ENCODE assay signal across 19 cellular contexts in the genomic region with DNA sequence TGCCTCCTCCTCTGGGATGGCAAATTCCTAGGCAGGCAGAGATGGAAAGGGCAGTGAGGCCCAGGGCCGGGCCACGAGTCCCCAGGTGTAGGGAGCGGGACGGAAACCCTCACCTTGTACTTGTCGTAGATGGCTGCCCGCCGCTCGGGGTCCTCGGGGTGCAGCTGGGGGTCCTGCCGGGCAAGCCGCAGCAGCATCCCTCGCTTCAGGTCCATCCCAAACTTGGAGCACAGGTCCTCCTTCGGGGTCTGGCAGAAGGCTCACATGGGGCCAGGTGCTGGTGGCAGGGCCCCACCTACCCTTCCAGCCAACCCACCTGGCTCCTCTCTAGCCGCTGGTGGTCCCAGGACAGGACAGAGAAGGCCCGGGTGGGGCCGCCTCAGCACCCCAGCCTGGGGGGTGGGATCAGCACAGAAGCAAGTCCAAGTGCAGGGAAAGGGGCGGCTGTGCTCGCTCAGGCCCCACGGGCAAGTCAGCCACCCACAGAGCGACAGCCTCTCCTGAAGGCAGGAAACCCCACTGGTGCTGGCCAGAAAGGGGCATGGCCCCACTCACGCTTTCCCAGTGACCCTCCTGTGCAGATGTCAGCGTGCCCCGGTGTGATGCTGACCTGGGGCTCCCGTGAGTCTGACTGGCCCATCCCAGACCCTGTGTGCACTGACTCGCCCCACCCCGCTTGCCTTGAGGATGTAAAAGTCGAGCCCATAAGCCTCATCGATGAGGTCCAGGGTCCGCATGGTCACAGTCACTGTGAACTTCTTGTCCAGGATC. TPM values are rescaled to one million over a fixed set of nuclear protein-coding genes. Genes with fewer than 3 reads are reported as not detected.
DNase-seq lines count a peak whose midpoint lies in the region; ATAC-seq, FAIRE-seq and TF ChIP-seq lines count a peak whose summit lies in the region.
"Had no signal": no experiment of that assay in that cellular context is flagged by ENCODE, and none has a peak within 500 bp of the region (broad histone marks: within the 10 kb centered on the region; RNA-seq: fewer than 3 reads in every experiment).

No MANE protein-coding gene starts in this region.

- peaks cover 12% of the 10 kb centered on the region for H3F3A ChIP-seq in SK-N-SH (replicated peaks; ENCODE audit: insufficient read depth)

- 88% methylated on average over 17 of the region's 29 CpGs for WGBS in SK-N-SH (ENCODE audit: low lambda C conversion rate)

- H4K20me1 ChIP-seq in SK-N-SH (ENCODE audit: insufficient read depth) (no peaks in the 10 kb centered on the region), BLaER1 (peaks cover 40% of the 10 kb centered on the region)

- H3K27ac ChIP-seq in SK-N-SH (ENCODE audit: low read depth in 2 of 2, low read length in 1 of 2) (no peak overlapping the region), BLaER1 (no peak overlapping the region), RWPE2 (ENCODE audit: poor library complexity, severe bottlenecking) (no peak overlapping the region), substantia nigra (ENCODE audit: low read depth, low read length, poor library complexity, severe bottlenecking) (no peak overlapping the region)
- H3K27ac ChIP-seq: 22Rv1 had no signal

- peaks cover 8 to 29% of the 10 kb centered on the region in 2 experiments; a peak in 2 of 4 replicates for H3K4me1 ChIP-seq in SK-N-SH (ENCODE audit: control insufficient read depth in 1 of 2, insufficient read depth in 2 of 2, low read depth in 1 of 2, low read length in 1 of 2)
- peaks cover 84% of the 10 kb centered on the region for H3K4me1 ChIP-seq in BLaER1
- H3K4me1 ChIP-seq in RWPE2 (ENCODE audit: insufficient read depth, poor library complexity, severe bottlenecking) = peaks cover 2% of the 10 kb centered on the region
- peaks cover 15% of the 10 kb centered on the region for H3K4me1 ChIP-seq in mucosa of descending colon (ENCODE audit: low read depth)

- H3K27me3 ChIP-seq in SK-N-SH (ENCODE audit: insufficient read depth) (no peaks in the 10 kb centered on the region), BLaER1 (no peaks in the 10 kb centered on the region), RWPE2 (ENCODE audit: insufficient read depth, poor library complexity, severe bottlenecking) (no peaks in the 10 kb centered on the region)

- H3K9me3 ChIP-seq in SK-N-SH (no peaks in the 10 kb centered on the region), BLaER1 (no peaks in the 10 kb centered on the region), RWPE2 (ENCODE audit: severe bottlenecking) (no peaks in the 10 kb centered on the region), mucosa of descending colon (no peaks in the 10 kb centered on the region)
- H3K9me3 ChIP-seq: BE2C had no signal

- CTCF ChIA-PET in SK-N-SH (lab: Yijun Ruan, JAX) = interaction anchor here (0.6 to 1.3 kb wide), 3 partner anchors 13 to 262 kb away, joined by 3 read pairs; no protein-coding TSS in a partner anchor

- ATAC-seq in SK-N-SH treated with all-trans-retinoic acid at 6 μM for 48 hours (no peak), RWPE2 (ENCODE audit: low read depth) (no peak), mucosa of descending colon (no peak)

- no peaks in the 10 kb centered on the region; the same call in 1 of the 2 replicates for H3K79me2 ChIP-seq in SK-N-SH (ENCODE audit: insufficient read depth)

- H3K9ac ChIP-seq in SK-N-SH (no peak overlapping the region), BLaER1 (no peak overlapping the region)

- intact Hi-C loops in mucosa of descending colon (cut with DNase I, micrococcal nuclease) = no loop called here

- no peaks in the 10 kb centered on the region for H3K9me2 ChIP-seq in SK-N-SH

- no peak overlapping the region for H2AFZ ChIP-seq in SK-N-SH (ENCODE audit: low read depth)

- no peak for TF ChIP-seq RAD21 in SK-N-SH (IDR thresholded peaks at IDR 0.05; ENCODE audit: low read length)

- H3K4me3 ChIP-seq in SK-N-SH (ENCODE audit: low read depth in 2 of 2, low read length in 1 of 2) (no peak overlapping the region), BLaER1 (no peak overlapping the region), RWPE2 (ENCODE audit: severe bottlenecking) (no peak overlapping the region), mucosa of descending colon (no peak overlapping the region)

- no peak for TF ChIP-seq EP300 in SK-N-SH (IDR thresholded peaks at IDR 0.05; ENCODE audit: borderline replicate concordance in 1 of 2, low read depth in 1 of 2, low read length in 1 of 2)

- DNase-seq in SK-N-SH = no peak
- peak; percentile 57 for DNase-seq in RWPE2 (ENCODE audit: low spot score)
- peak in 2 of 3 donors; percentile 33 to 53 for DNase-seq in mucosa of descending colon
- no peak for DNase-seq in substantia nigra (lab: John Stamatoyannopoulos, UW)
- DNase-seq in stimulated activated naive CD4-positive, alpha-beta T cell (lab: John Stamatoyannopoulos, UW) = no peak
- no peak for DNase-seq in urothelium cell line (ENCODE audit: low spot score)
- DNase-seq: BE2C; CD8-positive, alpha-beta memory T cell; DMS79 treated with DMSO at 0.1 percent for 48 hours; HCEC 1CT; NCI-H146; NCI-H2081 treated with DMSO at 0.1 percent for 48 hours; NCI-H524; SHP77 had no signal

- peak overlapping the region; percentile 89; the same call in 1 of the 2 replicates for H3K4me2 ChIP-seq in SK-N-SH
- peak overlapping the region; percentile 95 for H3K4me2 ChIP-seq in BLaER1

- FAIRE-seq in urothelium cell line (lab: Jason Lieb, UNC) = no peak
- FAIRE-seq: D721Med, G401.6 had no signal

- POLR2A ChIA-PET in SK-N-SH (lab: Yijun Ruan, JAX) = no interaction called here

- no peak for TF ChIP-seq CTCF in SK-N-SH (IDR thresholded peaks at IDR 0.05)
- no peak for TF ChIP-seq CTCF in RWPE2 (IDR thresholded peaks at IDR 0.05; ENCODE audit: poor library complexity, severe bottlenecking)
- TF ChIP-seq CTCF in mucosa of descending colon (IDR thresholded peaks at IDR 0.05) = no peak

- H3K36me3 ChIP-seq in SK-N-SH (replicated peaks in 1 of 2; ENCODE audit: control insufficient read depth in 1 of 2, insufficient read depth in 2 of 2, low read length in 1 of 2) (peaks cover 2 to 39% of the 10 kb centered on the region in 2 experiments), BLaER1 (peaks cover 50% of the 10 kb centered on the region), RWPE2 (ENCODE audit: low read depth) (peaks cover 22% of the 10 kb centered on the region), mucosa of descending colon (ENCODE audit: low read depth) (no peaks in the 10 kb centered on the region)

TF ChIP-seq in SK-N-SH, 30 proteins besides CTCF, POLR2A, EP300 and RAD21:
- TF ChIP-seq, protein P1, sequence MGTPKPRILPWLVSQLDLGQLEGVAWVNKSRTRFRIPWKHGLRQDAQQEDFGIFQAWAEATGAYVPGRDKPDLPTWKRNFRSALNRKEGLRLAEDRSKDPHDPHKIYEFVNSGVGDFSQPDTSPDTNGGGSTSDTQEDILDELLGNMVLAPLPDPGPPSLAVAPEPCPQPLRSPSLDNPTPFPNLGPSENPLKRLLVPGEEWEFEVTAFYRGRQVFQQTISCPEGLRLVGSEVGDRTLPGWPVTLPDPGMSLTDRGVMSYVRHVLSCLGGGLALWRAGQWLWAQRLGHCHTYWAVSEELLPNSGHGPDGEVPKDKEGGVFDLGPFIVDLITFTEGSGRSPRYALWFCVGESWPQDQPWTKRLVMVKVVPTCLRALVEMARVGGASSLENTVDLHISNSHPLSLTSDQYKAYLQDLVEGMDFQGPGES (IDR thresholded peaks at IDR 0.05; ENCODE audit: low read depth, low read length) = no peak
- no peak for TF ChIP-seq FOXM1 (IDR thresholded peaks at IDR 0.05; ENCODE audit: low read depth)
- no peak for TF ChIP-seq FOSL2 (IDR thresholded peaks at IDR 0.05; ENCODE audit: borderline replicate concordance, low read depth)
- TF ChIP-seq RCOR1 (IDR thresholded peaks at IDR 0.05; ENCODE audit: low read length) = no peak
TF ChIP-seq in SK-N-SH: peak in this region for 0.

TF ChIP-seq in SK-N-SH treated with all-trans-retinoic acid at 6 μM for 48 hours, 23 proteins besides CTCF, POLR2A, EP300 and RAD21:
- TF ChIP-seq, protein P2, sequence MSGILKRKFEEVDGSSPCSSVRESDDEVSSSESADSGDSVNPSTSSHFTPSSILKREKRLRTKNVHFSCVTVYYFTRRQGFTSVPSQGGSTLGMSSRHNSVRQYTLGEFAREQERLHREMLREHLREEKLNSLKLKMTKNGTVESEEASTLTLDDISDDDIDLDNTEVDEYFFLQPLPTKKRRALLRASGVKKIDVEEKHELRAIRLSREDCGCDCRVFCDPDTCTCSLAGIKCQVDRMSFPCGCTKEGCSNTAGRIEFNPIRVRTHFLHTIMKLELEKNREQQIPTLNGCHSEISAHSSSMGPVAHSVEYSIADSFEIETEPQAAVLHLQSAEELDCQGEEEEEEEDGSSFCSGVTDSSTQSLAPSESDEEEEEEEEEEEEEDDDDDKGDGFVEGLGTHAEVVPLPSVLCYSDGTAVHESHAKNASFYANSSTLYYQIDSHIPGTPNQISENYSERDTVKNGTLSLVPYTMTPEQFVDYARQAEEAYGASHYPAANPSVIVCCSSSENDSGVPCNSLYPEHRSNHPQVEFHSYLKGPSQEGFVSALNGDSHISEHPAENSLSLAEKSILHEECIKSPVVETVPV (CRISPR knock-in tag; IDR thresholded peaks at IDR 0.05) = no peak

RNA-seq across cellular contexts. Expression of a gene that starts 1.8 kb away (rescaled TPM):
- 266 and 320 TPM in 2 replicates for polyA plus RNA-seq in SK-N-SH (2012; rRNA removed)
- polyA plus RNA-seq in SK-N-SH (2012; cell fraction: cytosol; rRNA removed) = 181 and 235 TPM in 2 replicates
- 203 and 269 TPM in 2 replicates for polyA plus RNA-seq in SK-N-SH (2012; cell fraction: nucleus; rRNA removed)
- total RNA-seq in mucosa of descending colon = 10 to 100 TPM; 39.7 to 53.8 (median 49.1) TPM

RNA-seq across cellular contexts. Expression of a gene that starts 13.2 kb away (rescaled TPM):
- 133 and 166 TPM in 2 replicates for polyA plus RNA-seq in SK-N-SH (2012; rRNA removed)
- polyA plus RNA-seq in SK-N-SH (2012; cell fraction: cytosol; rRNA removed) = 36.0 and 79.9 TPM in 2 replicates
- polyA plus RNA-seq in SK-N-SH (2012; cell fraction: nucleus; rRNA removed) = 268 and 315 TPM in 2 replicates
- 100 to 1,000 TPM in 1 of 3 donors, 10 to 100 TPM in 2; 77.3 to 134 (median 95.7) TPM for total RNA-seq in mucosa of descending colon

RNA-seq across cellular contexts. Expression of a gene that starts 16.1 kb away (rescaled TPM):
- polyA plus RNA-seq in SK-N-SH (2012; rRNA removed) = 12.5 and 19.9 TPM in 2 replicates
- 14.9 and 21.4 TPM in 2 replicates for polyA plus RNA-seq in SK-N-SH (2012; cell fraction: cytosol; rRNA removed)
- 26.8 and 32.0 TPM in 2 replicates for polyA plus RNA-seq in SK-N-SH (2012; cell fraction: nucleus; rRNA removed)
- 10 to 100 TPM; 33.0 to 46.3 (median 40.0) TPM for total RNA-seq in mucosa of descending colon

RNA-seq across cellular contexts. Expression of a gene that starts 28.4 kb away (rescaled TPM):
- polyA plus RNA-seq in SK-N-SH (2012; rRNA removed) = 417 and 509 TPM in 2 replicates
- 206 and 304 TPM in 2 replicates for polyA plus RNA-seq in SK-N-SH (2012; cell fraction: cytosol; rRNA removed)
- 278 and 300 TPM in 2 replicates for polyA plus RNA-seq in SK-N-SH (2012; cell fraction: nucleus; rRNA removed)
- 100 to 1,000 TPM in 1 of 3 donors, 10 to 100 TPM in 2; 24.5 to 125 (median 43.6) TPM for total RNA-seq in mucosa of descending colon

RNA-seq across cellular contexts. Expression of a gene that starts 33.1 kb away (rescaled TPM):
- polyA plus RNA-seq in SK-N-SH (2012; rRNA removed) = 53.0 and 56.6 TPM in 2 replicates
- 14.3 and 25.0 TPM in 2 replicates for polyA plus RNA-seq in SK-N-SH (2012; cell fraction: cytosol; rRNA removed)
- polyA plus RNA-seq in SK-N-SH (2012; cell fraction: nucleus; rRNA removed) = 214 and 256 TPM in 2 replicates
- total RNA-seq in mucosa of descending colon = 10 to 100 TPM; 39.5 to 64.3 (median 56.0) TPM

Comparison
In these comparisons a context has a peak if more than half of its experiments do, and no peak if none do; other contexts are left out.
1. DNase-seq: peak in RWPE2 (single experiment) and mucosa of descending colon (2 of 3); none in SK-N-SH (single experiment), substantia nigra (0 of 49), stimulated activated naive CD4-positive, alpha-beta T cell (0 of 6) and urothelium cell line (single experiment).